ENCODE assay signal across 9 cellular contexts in the genomic region with DNA sequence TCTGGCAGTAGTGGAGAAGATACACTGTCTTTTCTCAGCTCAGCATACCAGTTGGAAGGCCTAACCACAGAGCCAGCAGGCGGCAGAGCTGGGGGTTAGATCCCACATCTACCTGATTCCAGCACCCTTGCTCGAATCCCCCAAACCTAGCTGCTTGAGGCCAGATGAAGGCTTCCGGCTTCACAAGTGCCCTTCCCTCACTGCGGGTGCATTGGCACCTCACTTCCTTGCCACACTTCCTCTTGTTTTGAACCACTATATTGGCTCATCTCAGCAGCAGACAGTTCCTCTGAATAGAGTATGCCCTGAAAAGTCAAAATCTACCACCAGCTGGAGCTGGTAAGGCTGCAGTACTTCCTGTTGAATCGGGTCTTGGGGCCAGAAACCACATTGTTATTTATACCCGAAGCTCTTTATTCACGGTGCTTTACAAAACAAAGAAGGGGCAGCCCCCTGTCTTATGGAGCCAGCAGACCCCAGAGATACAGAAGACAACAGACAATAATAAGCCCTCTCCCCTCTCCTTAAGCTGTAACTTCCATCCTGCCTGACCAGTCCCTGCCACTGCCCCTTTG.
DNase-seq lines count a peak whose midpoint lies in the region; ATAC-seq and TF ChIP-seq lines count a peak whose summit lies in the region.
"Had no signal": no experiment of that assay in that cellular context is flagged by ENCODE, and none has a peak within 500 bp of the region (broad histone marks: within the 10 kb centered on the region; RNA-seq: fewer than 3 reads in every experiment).

No MANE protein-coding gene starts in this region.

- DNase-seq in activated gamma-delta T cell treated with Interleukin-2 at 50 U/mL for 16 hours: peak; percentile 78
- DNase-seq in activated gamma-delta T cell (lab: John Stamatoyannopoulos, UW): no peak
- DNase-seq in activated CD4-positive, alpha-beta T cell treated with anti-CD3 and anti-CD28 coated beads, Interleukin-2, amount 50 U/mL, for 4 hours: peak; percentile 38 to 44
- DNase-seq in esophagus squamous epithelium (lab: John Stamatoyannopoulos, UW): no peak
- peak; percentile 58 for DNase-seq in stimulated activated CD4-positive, alpha-beta T cell treated with anti-CD3 and anti-CD28 coated beads, Interleukin-15, amount 100 ng/mL, for 24 hours
- no peak for DNase-seq in hepatic stellate cell (ENCODE audit: low spot score)
- no peak for DNase-seq in AG08395 (ENCODE audit: low spot score)

- intact Hi-C loops in esophagus squamous epithelium (cut with DNase I): no loop called here

- no peak for TF ChIP-seq CTCF in esophagus squamous epithelium (IDR thresholded peaks at IDR 0.05)

- no peak overlapping the region for H3K4me3 ChIP-seq in esophagus squamous epithelium
- H3K4me3 ChIP-seq: A549 had no signal

- TF ChIP-seq POLR2A in esophagus squamous epithelium (IDR thresholded peaks at IDR 0.05): no peak

- peaks cover 0 to 29% (median 10%) of the 10 kb centered on the region in 3 donors for H3K4me1 ChIP-seq in esophagus squamous epithelium
- H3K4me1 ChIP-seq: A549 had no signal

- peak overlapping the region; percentile 19 to 75 (median 51) for H3K27ac ChIP-seq in esophagus squamous epithelium
- H3K27ac ChIP-seq: A549 had no signal

- H3K36me3 ChIP-seq in esophagus squamous epithelium: no peaks in the 10 kb centered on the region

- WGBS in esophagus squamous epithelium, 2 donors: 51 to 59% methylated on average over 7 of the region's 7 CpGs

- ATAC-seq in HG03575 (IDR thresholded peaks at IDR 0.05; ENCODE audit: extremely low read depth, insufficient number of reproducible peaks, low FRiP score, unreplicated experiment): peak; percentile 46
- ATAC-seq: A549 had no signal

- H3K9me3 ChIP-seq in esophagus squamous epithelium: no peaks in the 10 kb centered on the region
- H3K9me3 ChIP-seq: A549 had no signal

- no peaks in the 10 kb centered on the region for H3K27me3 ChIP-seq in esophagus squamous epithelium

Comparison
In these comparisons a context has a peak if more than half of its experiments do, and no peak if none do; other contexts are left out.
1. DNase-seq: peak in activated gamma-delta T cell treated with Interleukin-2 at 50 U/mL for 16 hours (single experiment), activated CD4-positive, alpha-beta T cell treated with anti-CD3 and anti-CD28 coated beads, Interleukin-2, amount 50 U/mL, for 4 hours (2 of 2) and stimulated activated CD4-positive, alpha-beta T cell treated with anti-CD3 and anti-CD28 coated beads, Interleukin-15, amount 100 ng/mL, for 24 hours (single experiment); none in activated gamma-delta T cell (single experiment), esophagus squamous epithelium (single experiment), hepatic stellate cell (single experiment) and AG08395 (single experiment).